ENCODE assay signal across 8 cellular contexts in the genomic region with DNA sequence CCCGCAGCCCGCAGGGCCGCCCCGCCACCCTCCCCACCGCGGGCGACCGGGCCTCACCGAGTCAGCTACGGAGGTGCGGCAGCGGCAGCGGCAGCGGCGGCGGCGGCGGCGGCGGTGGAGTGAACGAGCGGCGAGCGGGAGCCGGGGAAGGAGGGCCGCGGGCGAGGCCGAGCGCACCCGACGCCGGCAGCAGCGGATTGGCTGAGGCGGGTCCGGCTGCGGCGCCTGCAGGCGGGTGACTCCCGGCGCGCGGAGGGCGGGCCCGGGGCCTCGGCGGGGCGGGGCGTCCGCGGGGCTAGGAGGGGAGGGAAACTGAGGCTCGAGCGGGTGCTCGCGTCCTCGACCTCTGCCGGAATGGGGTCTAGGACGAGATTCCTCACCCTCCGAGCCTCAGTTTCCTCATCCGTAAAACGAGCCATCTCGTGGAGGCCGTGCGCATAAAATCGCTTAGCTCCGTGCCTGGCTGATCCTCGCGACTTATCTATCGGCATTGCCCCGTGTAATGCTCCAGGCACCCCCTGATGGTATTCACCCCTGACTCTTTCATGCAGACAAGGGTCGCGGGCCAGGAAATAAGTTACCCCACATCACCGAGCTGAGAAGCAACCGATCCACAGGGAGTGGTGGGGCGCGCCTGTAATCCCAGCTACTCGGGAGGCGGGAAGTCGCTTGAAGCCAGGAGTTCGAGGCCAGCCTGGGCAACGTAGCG. TPM values are rescaled to one million over a fixed set of nuclear protein-coding genes. Genes with fewer than 3 reads are reported as not detected.
A peak's percentile ranks its signal among the peaks of the same experiment; 100 is the strongest.
DNase-seq lines count a peak whose midpoint lies in the region; ATAC-seq and TF ChIP-seq lines count a peak whose summit lies in the region.

A gene (minus strand): TSS at position 199 of the 709 bp plus-strand sequence. CDS start 26,442 bp downstream, outside the sequence.

- BruUV-seq in PC-3 (replicated peaks; lab: Mats Ljungman, UMichigan): no TSS peak

- no peaks in the 10 kb centered on the region for H3K9me3 Mint-ChIP-seq in activated T-helper 17 cell treated with anti-CD3 and anti-CD28 coated beads, Interleukin-2, amount 50 U/mL, for 72 hours
- H3K9me3 Mint-ChIP-seq in naive thymus-derived CD4-positive, alpha-beta T cell: no peaks in the 10 kb centered on the region

- peaks cover 12% of the 10 kb centered on the region for H3F3A ChIP-seq in PC-3 (ENCODE audit: low read length, unreplicated experiment)

- H2AFZ ChIP-seq in PC-3 (ENCODE audit: low read length) (peak within 1 kb of the TSS; percentile 77), fibroblast of lung (ENCODE audit: low read length) (peak within 1 kb of the TSS; percentile 78)

- H3K27me3 ChIP-seq in PC-3 (ENCODE audit: low read length) (no peaks in the 10 kb centered on the region), fibroblast of lung (ENCODE audit: control insufficient read depth, insufficient read depth, low read length) (no peaks in the 10 kb centered on the region), subcutaneous abdominal adipose tissue (ENCODE audit: control insufficient read depth in 5 of 5, insufficient read depth in 4 of 5, low read length in 5 of 5) (peaks cover 0 to 18% (median 13%) of the 10 kb centered on the region in 5 donors)
- H3K27me3 ChIP-seq in naive thymus-derived CD4-positive, alpha-beta T cell (ENCODE audit: control insufficient read depth in 2 of 2, insufficient read depth in 2 of 2, low read length in 2 of 2): no peaks in the 10 kb centered on the region

- H3K4me3 ChIP-seq in PC-3 (ENCODE audit: low read length): peak within 1 kb of the TSS; percentile 78
- H3K4me3 ChIP-seq in fibroblast of lung (replicated peaks in 1 of 4; ENCODE audit: control extremely low read depth in 1 of 4, insufficient read depth in 1 of 4, low read depth in 3 of 4, low read length in 4 of 4): peak within 1 kb of the TSS; percentile 76 to 94 (median 80)
- peak within 1 kb of the TSS; percentile 81 for H3K4me3 ChIP-seq in naive thymus-derived CD4-positive, alpha-beta T cell (ENCODE audit: low read length)
- H3K4me3 ChIP-seq in subcutaneous abdominal adipose tissue (ENCODE audit: low read depth in 1 of 5, low read length in 5 of 5): peak within 1 kb of the TSS; percentile 74 to 82 (median 81)

- H3K4me1 ChIP-seq in PC-3 (ENCODE audit: insufficient read depth, low read length) (peaks cover 39% of the 10 kb centered on the region), fibroblast of lung (ENCODE audit: control insufficient read depth, extremely low read depth, insufficient read depth, low read length) (peaks cover 13% of the 10 kb centered on the region), subcutaneous abdominal adipose tissue (ENCODE audit: control insufficient read depth in 5 of 5, insufficient read depth in 5 of 5, low read length in 5 of 5) (peaks cover 2 to 81% (median 67%) of the 10 kb centered on the region in 5 donors)
- H3K4me1 ChIP-seq in naive thymus-derived CD4-positive, alpha-beta T cell (ENCODE audit: control insufficient read depth in 2 of 2, insufficient read depth in 2 of 2, low read length in 2 of 2): peaks cover 34 to 40% of the 10 kb centered on the region in 2 donors

- DNase-seq in ELR (ENCODE audit: low read depth) (peak; percentile 74), PC-3 (peak; percentile 81), fibroblast of lung (ENCODE audit: low read depth in 2 of 2) (peak; percentile 68 to 71)
- peak; percentile 46 to 81 (median 53) for DNase-seq in naive thymus-derived CD4-positive, alpha-beta T cell

- H3K79me2 ChIP-seq in PC-3 (ENCODE audit: low read length) (peaks cover 39% of the 10 kb centered on the region), fibroblast of lung (ENCODE audit: control insufficient read depth, insufficient read depth, low read length) (peaks cover 26% of the 10 kb centered on the region)

- no peaks in the 10 kb centered on the region for H3K27me3 Mint-ChIP-seq in activated T-helper 17 cell treated with anti-CD3 and anti-CD28 coated beads, Interleukin-2, amount 50 U/mL, for 72 hours
- H3K27me3 Mint-ChIP-seq in naive thymus-derived CD4-positive, alpha-beta T cell: peaks cover 0 to 17% (median 0%) of the 10 kb centered on the region in 5 donors

- H3K9ac ChIP-seq in PC-3 (ENCODE audit: low read length): peak within 1 kb of the TSS; percentile 78
- peak within 1 kb of the TSS; percentile 84 for H3K9ac ChIP-seq in fibroblast of lung (ENCODE audit: insufficient read depth, low read length)
- peak within 1 kb of the TSS in 4 of 5 donors; percentile 70 to 86 (median 83) for H3K9ac ChIP-seq in subcutaneous abdominal adipose tissue (ENCODE audit: low read length in 5 of 5)

- H4K20me1 ChIP-seq in PC-3 (ENCODE audit: low read length) (no peaks in the 10 kb centered on the region), fibroblast of lung (ENCODE audit: control insufficient read depth, extremely low read depth, insufficient read depth, low read length) (no peaks in the 10 kb centered on the region)

- ATAC-seq in HG03354 (IDR thresholded peaks at IDR 0.05; ENCODE audit: poor library complexity, severe bottlenecking, unreplicated experiment) (peak; percentile 42), PC-3 (peak; percentile 62), GM18861 (IDR thresholded peaks at IDR 0.05; ENCODE audit: unreplicated experiment) (no peak)
- ATAC-seq in activated T-helper 17 cell treated with anti-CD3 and anti-CD28 coated beads, Interleukin-2, amount 50 U/mL, for 72 hours (replicated peaks): peak; percentile 65
- ATAC-seq in naive thymus-derived CD4-positive, alpha-beta T cell: peak; percentile 51

- H3K9me2 ChIP-seq in PC-3 (replicated peaks; ENCODE audit: low read length): no peaks in the 10 kb centered on the region

- intact Hi-C loops in PC-3 (cut with micrococcal nuclease): loop anchor here (5.0 to 10.0 kb wide), 2 partner anchors 60 to 207 kb away; a partner anchor contains a TSS
- intact Hi-C loops in naive thymus-derived CD4-positive, alpha-beta T cell (cut with micrococcal nuclease): loop anchor here (5.0 to 10.0 kb wide), 6 partner anchors 205 to 803 kb away; a partner anchor contains a TSS

- peak within 1 kb of the TSS; percentile 91 for H3K4me3 Mint-ChIP-seq in activated T-helper 17 cell treated with anti-CD3 and anti-CD28 coated beads, Interleukin-2, amount 50 U/mL, for 72 hours
- H3K4me3 Mint-ChIP-seq in naive thymus-derived CD4-positive, alpha-beta T cell: peak within 1 kb of the TSS; percentile 89 to 99 (median 94)

- H3K36me3 ChIP-seq in PC-3 (ENCODE audit: low read depth, low read length): no peaks in the 10 kb centered on the region; the same call in 1 of the 2 replicates
- peaks cover 1% of the 10 kb centered on the region for H3K36me3 ChIP-seq in fibroblast of lung (ENCODE audit: control insufficient read depth, insufficient read depth, low read length)
- H3K36me3 ChIP-seq in naive thymus-derived CD4-positive, alpha-beta T cell (ENCODE audit: control insufficient read depth in 2 of 3, insufficient read depth in 3 of 3, low read length in 3 of 3): no peaks in the 10 kb centered on the region
- no peaks in the 10 kb centered on the region for H3K36me3 ChIP-seq in subcutaneous abdominal adipose tissue (ENCODE audit: control insufficient read depth in 5 of 5, insufficient read depth in 5 of 5, low read length in 5 of 5)

- H3K9me3 ChIP-seq in PC-3 (ENCODE audit: low read length) (no peaks in the 10 kb centered on the region), fibroblast of lung (ENCODE audit: control insufficient read depth, insufficient read depth, low read depth, low read length) (no peaks in the 10 kb centered on the region), subcutaneous abdominal adipose tissue (ENCODE audit: control insufficient read depth in 5 of 5, low read length in 5 of 5) (no peaks in the 10 kb centered on the region)
- H3K9me3 ChIP-seq in naive thymus-derived CD4-positive, alpha-beta T cell (ENCODE audit: control insufficient read depth in 2 of 3, low read length in 3 of 3): no peaks in the 10 kb centered on the region

- CTCF ChIA-PET in PC-3 (lab: Charles Lee): no interaction called here
- CTCF ChIA-PET in naive thymus-derived CD4-positive, alpha-beta T cell (lab: Charles Lee): interaction anchor here (0.7 to 4.9 kb wide), 4 partner anchors 9 to 258 kb away, joined by 3 to 49 read pairs (median 4); no protein-coding TSS in a partner anchor

- H3K27ac ChIP-seq in PC-3 (ENCODE audit: low read length) (peak within 1 kb of the TSS; percentile 77), fibroblast of lung (ENCODE audit: insufficient read depth, low read length) (peak within 1 kb of the TSS; percentile 87), subcutaneous abdominal adipose tissue (ENCODE audit: low read depth, low read length) (peak within 1 kb of the TSS; percentile 93)
- peak within 1 kb of the TSS; percentile 73 for H3K27ac ChIP-seq in naive thymus-derived CD4-positive, alpha-beta T cell (ENCODE audit: low read depth, low read length)

- H3K27ac Mint-ChIP-seq in activated T-helper 17 cell treated with anti-CD3 and anti-CD28 coated beads, Interleukin-2, amount 50 U/mL, for 72 hours: peak within 1 kb of the TSS; percentile 80
- H3K27ac Mint-ChIP-seq in naive thymus-derived CD4-positive, alpha-beta T cell: peak within 1 kb of the TSS; percentile 76 to 90 (median 87)

- H3K36me3 Mint-ChIP-seq in activated T-helper 17 cell treated with anti-CD3 and anti-CD28 coated beads, Interleukin-2, amount 50 U/mL, for 72 hours (ENCODE audit: low read depth): no peaks in the 10 kb centered on the region
- no peaks in the 10 kb centered on the region for H3K36me3 Mint-ChIP-seq in naive thymus-derived CD4-positive, alpha-beta T cell

- POLR2A ChIA-PET in PC-3 (lab: Charles Lee; ENCODE audit: unreplicated experiment): no interaction called here
- POLR2A ChIA-PET in naive thymus-derived CD4-positive, alpha-beta T cell (lab: Charles Lee): interaction anchor here (1.8 to 3.9 kb wide), 3 partner anchors 11 to 24 kb away, joined by 5 to 33 read pairs (median 12); no protein-coding TSS in a partner anchor

- peaks cover 6% of the 10 kb centered on the region for H3K4me1 Mint-ChIP-seq in activated T-helper 17 cell treated with anti-CD3 and anti-CD28 coated beads, Interleukin-2, amount 50 U/mL, for 72 hours
- peaks cover 16 to 51% (median 41%) of the 10 kb centered on the region in 7 donors for H3K4me1 Mint-ChIP-seq in naive thymus-derived CD4-positive, alpha-beta T cell

- TF ChIP-seq CTCF in PC-3 (conservative IDR thresholded peaks at IDR 0.05; ENCODE audit: low read depth, low read length) (no peak), fibroblast of lung (conservative IDR thresholded peaks at IDR 0.05 in 1 of 2, IDR thresholded peaks at IDR 0.05 in 1 of 2; ENCODE audit: low read depth in 1 of 2, low read length in 2 of 2) (no peak)

- H3K4me2 ChIP-seq in PC-3 (ENCODE audit: low read length) (peak within 1 kb of the TSS; percentile 97), fibroblast of lung (ENCODE audit: extremely low read depth, insufficient read depth, low read length) (peak within 1 kb of the TSS; percentile 65)

RNA-seq across cellular contexts. Expression of the gene that starts here (rescaled TPM):
- total RNA-seq in PC-3 (2014; rRNA removed) (38.1 and 53.2 TPM in 2 replicates), fibroblast of lung (33.6 and 45.2 TPM in 2 replicates)
- total RNA-seq in activated T-helper 17 cell treated with anti-CD3 and anti-CD28 coated beads, Interleukin-2, amount 50 U/mL, for 72 hours: 10 to 100 TPM; 12.9 to 45.0 TPM
- polyA plus RNA-seq in fibroblast of lung: 29.5 and 37.2 TPM in 2 replicates
- 32.7 and 40.7 TPM in 2 replicates for polyA plus RNA-seq in fibroblast of lung (2012)
- polyA minus RNA-seq in fibroblast of lung (ENCODE audit: low replicate concordance): 103 and 170 TPM in 2 replicates
- 10 to 100 TPM; 17.2 to 52.7 (median 20.5) TPM for total RNA-seq in naive thymus-derived CD4-positive, alpha-beta T cell
- polyA plus RNA-seq in naive thymus-derived CD4-positive, alpha-beta T cell: 1 to 10 TPM; 2.3 to 3.5 TPM
